In genomic region chr13:60511637-60512036, GRCh38 we compare ENCODE assay signal across 23 cellular contexts.
DNase-seq lines count a peak whose midpoint lies in the region; ATAC-seq and TF ChIP-seq lines count a peak whose summit lies in the region.
"Had no signal": no experiment of that assay in that cellular context is flagged by ENCODE, and none has a peak within 500 bp of the region (broad histone marks: within the 10 kb centered on the region; RNA-seq: fewer than 3 reads in every experiment).

No MANE protein-coding gene starts in this region.

- CTCF ChIA-PET in A673 (lab: Charles Lee) (no interaction called here), WTC11 (lab: Charles Lee) (no interaction called here)

- peak; percentile 82 for ATAC-seq in WTC11
- ATAC-seq: HepG2, K562, Panc1, SK-N-SH treated with all-trans-retinoic acid at 6 μM for 48 hours had no signal

- peaks cover 51% of the 10 kb centered on the region for H3K36me3 Mint-ChIP-seq in WTC11

- H3K4me3 ChIP-seq in A673 (ENCODE audit: low read depth, low read length, poor library complexity, severe bottlenecking) (no peak overlapping the region), HUES64 (ENCODE audit: low read length) (no peak overlapping the region), iPS-20b (ENCODE audit: low read length) (no peak overlapping the region), adrenal gland (no peak overlapping the region)
- H3K4me3 ChIP-seq: K562 had no signal

- TF ChIP-seq CTCF in A673 (conservative IDR thresholded peaks at IDR 0.05; ENCODE audit: low read depth, low read length) (no peak), WTC11 (IDR thresholded peaks at IDR 0.05) (no peak), adrenal gland (IDR thresholded peaks at IDR 0.05) (no peak)

- H3K4me1 ChIP-seq in A673 (ENCODE audit: insufficient read depth, low read length, poor library complexity, severe bottlenecking) (no peaks in the 10 kb centered on the region), HUES64 (ENCODE audit: insufficient read depth, low read length) (peaks cover 20% of the 10 kb centered on the region), iPS-20b (ENCODE audit: insufficient read depth, low read length) (peaks cover 8% of the 10 kb centered on the region), adrenal gland (replicated peaks in 1 of 2) (no peaks in the 10 kb centered on the region)

- DNase-seq in A673 (ENCODE audit: low spot score): peak; percentile 4
- DNase-seq in WTC11 (ENCODE audit: low spot score): no peak
- no peak for DNase-seq in adrenal gland
- DNase-seq in SW480 (ENCODE audit: low spot score): no peak
- DNase-seq in hepatic stellate cell (ENCODE audit: low spot score): no peak
- DNase-seq: 8988T; CD8-positive, alpha-beta memory T cell; HFFc6; MM.1S; NCI-H1048; NCI-H1436; NCI-H187 treated with DMSO at 0.1 percent for 48 hours; NCI-H2107; NCI-H446 treated with DMSO at 0.1 percent for 48 hours; NCI-H748 treated with DMSO at 0.1 percent for 48 hours; SIG-M5 had no signal

- H3K9me3 ChIP-seq in A673 (ENCODE audit: low read depth, low read length, poor library complexity, severe bottlenecking) (peaks cover 4% of the 10 kb centered on the region), HUES64 (ENCODE audit: insufficient read depth, low read depth, low read length) (peaks cover 16% of the 10 kb centered on the region), iPS-20b (ENCODE audit: insufficient read depth, low read depth, low read length) (peaks cover 17% of the 10 kb centered on the region), adrenal gland (replicated peaks in 1 of 3) (no peaks in the 10 kb centered on the region)

- H3K36me3 ChIP-seq in A673 (ENCODE audit: insufficient read depth, low read length, poor library complexity, severe bottlenecking): peaks cover 13% of the 10 kb centered on the region
- H3K36me3 ChIP-seq in HUES64 (ENCODE audit: insufficient read depth, low read length): peaks cover 29% of the 10 kb centered on the region
- H3K36me3 ChIP-seq in iPS-20b (ENCODE audit: insufficient read depth, low read depth, low read length): peaks cover 16% of the 10 kb centered on the region
- H3K36me3 ChIP-seq in adrenal gland (replicated peaks in 1 of 2): no peaks in the 10 kb centered on the region

- peak overlapping the region; percentile 80 for H3K27ac Mint-ChIP-seq in WTC11
- H3K27ac Mint-ChIP-seq: CD8-positive, alpha-beta memory T cell; HFFc6 had no signal

- no peaks in the 10 kb centered on the region; the same call in 1 of the 2 replicates for H3K27me3 Mint-ChIP-seq in WTC11 (ENCODE audit: low read depth)
- H3K27me3 Mint-ChIP-seq: CD8-positive, alpha-beta memory T cell had no signal

- no peak overlapping the region for H3K27ac ChIP-seq in A673 (ENCODE audit: low read depth, low read length, poor library complexity, severe bottlenecking)
- peak overlapping the region; percentile 55 for H3K27ac ChIP-seq in HUES64 (ENCODE audit: low read depth, low read length)
- H3K27ac ChIP-seq in iPS-20b (ENCODE audit: low read length): no peak overlapping the region
- no peak overlapping the region for H3K27ac ChIP-seq in adrenal gland
- H3K27ac ChIP-seq: C4-2B had no signal

- BruUV-seq in A673 (replicated peaks; lab: Mats Ljungman, UMichigan): no TSS peak

- H3K27me3 ChIP-seq in A673 (replicated peaks; ENCODE audit: insufficient read depth, low read depth, low read length, poor library complexity) (no peaks in the 10 kb centered on the region), HUES64 (ENCODE audit: insufficient read depth, low read length) (no peaks in the 10 kb centered on the region), iPS-20b (ENCODE audit: insufficient read depth, low read length) (no peaks in the 10 kb centered on the region), adrenal gland (no peaks in the 10 kb centered on the region)

- H3K9ac ChIP-seq in HUES64 (ENCODE audit: low read depth, low read length): no peak overlapping the region
- H3K9ac ChIP-seq in iPS-20b (ENCODE audit: low read depth, low read length): peak overlapping the region; percentile 5; the same call in 1 of the 2 replicates

- no peak overlapping the region for H3K4me3 Mint-ChIP-seq in WTC11
- H3K4me3 Mint-ChIP-seq: CD8-positive, alpha-beta memory T cell; HFFc6 had no signal

- H3K4me1 Mint-ChIP-seq in WTC11: peaks cover 33% of the 10 kb centered on the region
- H3K4me1 Mint-ChIP-seq: CD8-positive, alpha-beta memory T cell had no signal

- H3K9me3 Mint-ChIP-seq in WTC11: peaks cover 46% of the 10 kb centered on the region
- H3K9me3 Mint-ChIP-seq: HFFc6 had no signal

- intact Hi-C loops in A673 (cut with micrococcal nuclease; ENCODE audit: unreplicated experiment): no loop called here
- intact Hi-C loops in adrenal gland (cut with DNase I): no loop called here

- WGBS in HUES64: 81% methylated on average over 2 of the region's 2 CpGs
- 89 to 95% (median 92%) methylated on average over 2 of the region's 2 CpGs for WGBS in adrenal gland, 4 donors

- TF ChIP-seq POLR2A in adrenal gland (IDR thresholded peaks at IDR 0.05): no peak

- POLR2A ChIA-PET in A673 (lab: Charles Lee; ENCODE audit: low non-redundant PET) (no interaction called here), WTC11 (lab: Charles Lee) (no interaction called here)

TF ChIP-seq in WTC11, 78 proteins besides CTCF, POLR2A, EP300 and RAD21:
- no peak for TF ChIP-seq NR1H2 (CRISPR knock-in tag; IDR thresholded peaks at IDR 0.05)
- no peak for TF ChIP-seq FOXP1 (CRISPR knock-in tag; IDR thresholded peaks at IDR 0.05; ENCODE audit: borderline replicate concordance)
TF ChIP-seq in WTC11: peak in this region for 0.
